Comparison of ENCODE assay signal across 17 cellular contexts in the genomic region with DNA sequence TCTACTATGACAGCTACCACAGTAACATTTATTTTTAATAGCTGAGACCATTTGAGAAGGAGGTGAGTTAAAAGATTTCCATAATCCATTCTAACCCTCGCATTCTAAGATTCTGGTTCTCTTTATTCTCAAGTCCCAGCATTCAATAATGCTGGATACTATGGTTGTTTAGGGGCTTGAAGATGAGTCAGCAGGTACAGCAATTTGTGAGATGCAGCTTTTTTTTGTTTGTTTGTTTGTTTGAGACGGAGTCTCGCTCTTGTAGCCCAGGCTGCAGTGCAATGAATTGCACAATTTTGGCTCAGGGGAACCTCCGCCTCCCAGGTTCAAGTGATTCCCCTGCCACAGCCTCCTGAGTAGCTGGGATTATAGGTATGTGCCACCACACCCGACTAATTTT. TPM values are rescaled to one million over a fixed set of nuclear protein-coding genes. Genes with fewer than 3 reads are reported as not detected.
DNase-seq lines count a peak whose midpoint lies in the region; ATAC-seq and TF ChIP-seq lines count a peak whose summit lies in the region.
"Had no signal": no experiment of that assay in that cellular context is flagged by ENCODE, and none has a peak within 500 bp of the region (broad histone marks: within the 10 kb centered on the region; RNA-seq: fewer than 3 reads in every experiment).

No MANE protein-coding gene starts in this region.

- H3K4me3 ChIP-seq in cardiac muscle cell (no peak overlapping the region), neuronal stem cell (ENCODE audit: low read length in 2 of 2) (no peak overlapping the region)
- H3K4me3 ChIP-seq: Peyer's patch had no signal

- H3K9me3 ChIP-seq in cardiac muscle cell (ENCODE audit: low read depth) (no peaks in the 10 kb centered on the region), neuronal stem cell (replicated peaks in 1 of 2; ENCODE audit: control insufficient read depth in 2 of 2, insufficient read depth in 1 of 2, low read depth in 1 of 2, low read length in 2 of 2) (no peaks in the 10 kb centered on the region)
- H3K9me3 ChIP-seq: Peyer's patch had no signal

- no peaks in the 10 kb centered on the region for H3K9me3 Mint-ChIP-seq in central memory CD8-positive, alpha-beta T cell
- H3K9me3 Mint-ChIP-seq in nephron progenitor cell = no peaks in the 10 kb centered on the region

- TF ChIP-seq CTCF in cardiac muscle cell (IDR thresholded peaks at IDR 0.05; ENCODE audit: low read depth, low read length) = no peak
- TF ChIP-seq CTCF in nephron progenitor cell (IDR thresholded peaks at IDR 0.05) = no peak

- no peak overlapping the region for H2BK15ac ChIP-seq in neuronal stem cell (ENCODE audit: low read length)

- WGBS in neuronal stem cell (ENCODE audit: extremely low coverage in 2 of 2, insufficient read length in 2 of 2, insufficient replicate concordance in 1 of 2), 2 donors = no CpG with 5 or more reads among the region's 5 CpGs

- H3K79me1 ChIP-seq in neuronal stem cell (ENCODE audit: low read depth, low read length) = peaks cover 2% of the 10 kb centered on the region

- peaks cover 18% of the 10 kb centered on the region for H3K4me1 Mint-ChIP-seq in central memory CD8-positive, alpha-beta T cell
- peaks cover 23% of the 10 kb centered on the region for H3K4me1 Mint-ChIP-seq in nephron progenitor cell

- no peak overlapping the region for H3K4me2 ChIP-seq in neuronal stem cell (ENCODE audit: insufficient read depth, low read length, poor library complexity, severe bottlenecking)

- H3K4ac ChIP-seq in neuronal stem cell (ENCODE audit: low read length) = no peak overlapping the region

- DNase-seq in cardiac muscle cell (ENCODE audit: low read depth in 1 of 2, low spot score in 1 of 2) (no peak), Right ventricle myocardium superior (no peak), nephron progenitor cell (no peak), posterior vena cava (ENCODE audit: low spot score) (no peak), T-helper 9 cell (no peak), neuronal stem cell (ENCODE audit: low spot score) (no peak)
- no peak for DNase-seq in central memory CD8-positive, alpha-beta T cell (ENCODE audit: low spot score in 2 of 2)
- DNase-seq: 8988T, C1 segment of cervical spinal cord, DMS 273 treated with DMSO at 0.1 percent for 48 hours, GOT3, Kasumi-1, NCI-H187 treated with DMSO at 0.1 percent for 48 hours, NCI-H2171 treated with DMSO at 0.1 percent for 48 hours, NCI-H82, Peyer's patch had no signal

- H3K4me3 Mint-ChIP-seq in central memory CD8-positive, alpha-beta T cell = no peak overlapping the region
- H3K4me3 Mint-ChIP-seq in nephron progenitor cell = no peak overlapping the region

- H3K27me3 ChIP-seq in cardiac muscle cell (no peaks in the 10 kb centered on the region), neuronal stem cell (ENCODE audit: control insufficient read depth in 3 of 3, insufficient read depth in 3 of 3, low read depth in 1 of 3, low read length in 3 of 3) (no peaks in the 10 kb centered on the region)
- H3K27me3 ChIP-seq: Peyer's patch had no signal

- intact Hi-C loops in Right ventricle myocardium superior (cut with DNase I) (no loop called here), posterior vena cava (cut with DNase I) (no loop called here)

- no peak overlapping the region for H2AK5ac ChIP-seq in neuronal stem cell (ENCODE audit: low read depth, low read length)

- no peak overlapping the region for H3K14ac ChIP-seq in neuronal stem cell (ENCODE audit: low read length)

- no peak overlapping the region for H4K91ac ChIP-seq in neuronal stem cell (ENCODE audit: low read depth, low read length, poor library complexity)

- H3K9ac ChIP-seq in neuronal stem cell (ENCODE audit: low read depth, low read length, poor library complexity) = no peak overlapping the region

- ATAC-seq in Right ventricle myocardium superior (ENCODE audit: poor library complexity) = no peak
- no peak for ATAC-seq in central memory CD8-positive, alpha-beta T cell (replicated peaks; ENCODE audit: extremely low read depth, poor library complexity, severe bottlenecking)

- no peak overlapping the region for H2BK5ac ChIP-seq in neuronal stem cell (ENCODE audit: low read length)

- peaks cover 7% of the 10 kb centered on the region for H3K36me3 Mint-ChIP-seq in central memory CD8-positive, alpha-beta T cell (ENCODE audit: insufficient read depth)
- peaks cover 47% of the 10 kb centered on the region for H3K36me3 Mint-ChIP-seq in nephron progenitor cell (ENCODE audit: low read depth)

- H2BK12ac ChIP-seq in neuronal stem cell (ENCODE audit: low read length) = no peak overlapping the region

- peaks cover 8% of the 10 kb centered on the region for H3K4me1 ChIP-seq in cardiac muscle cell (ENCODE audit: low read depth)
- peaks cover 2 to 13% of the 10 kb centered on the region in 2 donors for H3K4me1 ChIP-seq in neuronal stem cell (ENCODE audit: control insufficient read depth in 2 of 2, insufficient read depth in 1 of 2, low read depth in 1 of 2, low read length in 2 of 2)

- no peaks in the 10 kb centered on the region for H3K27me3 Mint-ChIP-seq in central memory CD8-positive, alpha-beta T cell
- H3K27me3 Mint-ChIP-seq in nephron progenitor cell (ENCODE audit: low read depth, poor library complexity) = no peaks in the 10 kb centered on the region

- H3K18ac ChIP-seq in neuronal stem cell (ENCODE audit: low read length) = no peak overlapping the region

- H4K8ac ChIP-seq in neuronal stem cell (ENCODE audit: low read depth, low read length) = no peak overlapping the region

- no peak overlapping the region for H2BK120ac ChIP-seq in neuronal stem cell (ENCODE audit: low read depth, low read length)

- no peak overlapping the region for H2AFZ ChIP-seq in neuronal stem cell (ENCODE audit: low read length)

- H3K36me3 ChIP-seq in cardiac muscle cell (no peaks in the 10 kb centered on the region), neuronal stem cell (replicated peaks in 1 of 2; ENCODE audit: control insufficient read depth in 2 of 2, insufficient read depth in 2 of 2, low read length in 2 of 2) (peaks cover 0 to 36% of the 10 kb centered on the region in 2 donors)

- H3K27ac ChIP-seq in cardiac muscle cell = peak overlapping the region; percentile 36
- H3K27ac ChIP-seq in temporal lobe (ENCODE audit: low read depth, low read length) = peak overlapping the region; percentile 70
- no peak overlapping the region for H3K27ac ChIP-seq in neuronal stem cell (replicated peaks; ENCODE audit: low read length)
- H3K27ac ChIP-seq: Peyer's patch had no signal

- no peak overlapping the region for H3K23ac ChIP-seq in neuronal stem cell (ENCODE audit: low read depth, low read length, poor library complexity)

- H3K27ac Mint-ChIP-seq in central memory CD8-positive, alpha-beta T cell (ENCODE audit: low read depth) = peak overlapping the region; percentile 50
- H3K27ac Mint-ChIP-seq in nephron progenitor cell = peak overlapping the region; percentile 32

RNA-seq across cellular contexts. Expression of a gene that starts 23.4 kb away (rescaled TPM):
- 36.0 and 55.3 TPM in 2 replicates for total RNA-seq in cardiac muscle cell
- 37.8 and 39.2 TPM in 2 replicates for polyA plus RNA-seq in cardiac muscle cell
- total RNA-seq in Right ventricle myocardium superior = 24.7 TPM
- total RNA-seq in temporal lobe = 54.6 TPM
- 10 to 100 TPM; 54.7 to 56.6 TPM for total RNA-seq in posterior vena cava
- polyA plus RNA-seq in neuronal stem cell (2013, experiment 1 of 2) = 62.4 TPM
- 62.6 TPM for polyA plus RNA-seq in neuronal stem cell (2013, experiment 2 of 2)
